Comparison of ENCODE assay signal across 35 cellular contexts in the genomic region with DNA sequence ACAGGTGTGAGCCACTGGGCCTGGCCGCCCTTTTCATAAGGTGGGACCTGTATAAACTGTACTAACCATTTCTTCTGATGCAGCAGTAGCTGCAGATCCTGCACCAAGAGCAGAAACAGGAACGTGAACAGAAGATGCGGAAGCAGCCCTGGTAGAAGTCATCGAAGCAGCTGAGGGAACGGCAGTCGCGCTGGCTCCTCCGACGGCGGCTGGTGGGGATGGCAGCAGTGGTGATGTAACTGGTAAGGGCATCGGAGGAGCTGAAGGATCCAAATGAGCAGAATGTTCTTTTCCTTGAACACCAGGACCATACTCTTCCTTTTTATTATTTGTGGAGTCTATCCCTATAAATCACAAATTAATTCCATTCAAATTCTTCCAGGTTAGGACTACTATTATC.
"Had no signal": no experiment of that assay in that cellular context is flagged by ENCODE, and none has a peak within 500 bp of the region (broad histone marks: within the 10 kb centered on the region; RNA-seq: fewer than 3 reads in every experiment).

No MANE protein-coding gene starts in this region.

- H3K27ac ChIP-seq: KMS-11 had no signal

- DNase-seq: Karpas-422, Kasumi-1, KBM-7, KG1, MG63, MM.1S, MV-4-11, NCI-H1048, NCI-H1092, NCI-H1092 treated with DMSO at 0.1 percent for 48 hours, NCI-H1105, NCI-H1105 treated with DMSO at 0.1 percent for 48 hours, NCI-H1417, NCI-H1417 treated with DMSO at 0.1 percent for 48 hours, NCI-H1436, NCI-H1436 treated with DMSO at 0.1 percent for 48 hours, NCI-H146, NCI-H1694, NCI-H1694 treated with DMSO at 0.1 percent for 48 hours, NCI-H187, NCI-H187 treated with DMSO at 0.1 percent for 48 hours, NCI-H1930, NCI-H2029, NCI-H2029 treated with DMSO at 0.1 percent for 48 hours, NCI-H2081, NCI-H2081 treated with DMSO at 0.1 percent for 48 hours, NCI-H2107, NCI-H2171, NCI-H2171 treated with DMSO at 0.1 percent for 48 hours, NCI-H2227 treated with DMSO at 0.1 percent for 48 hours, NCI-H226, NCI-H345, NCI-H446, NCI-H446 treated with DMSO at 0.1 percent for 48 hours had no signal

- H3K27me3 ChIP-seq: MG63 had no signal

- H3K4me3 ChIP-seq: MG63 had no signal

- H3K9ac ChIP-seq: KMS-11 had no signal

- H3K9me3 ChIP-seq: MG63 had no signal

- H3K4me2 ChIP-seq: KMS-11 had no signal
